ENCODE assay signal across 17 cellular contexts in the genomic region with DNA sequence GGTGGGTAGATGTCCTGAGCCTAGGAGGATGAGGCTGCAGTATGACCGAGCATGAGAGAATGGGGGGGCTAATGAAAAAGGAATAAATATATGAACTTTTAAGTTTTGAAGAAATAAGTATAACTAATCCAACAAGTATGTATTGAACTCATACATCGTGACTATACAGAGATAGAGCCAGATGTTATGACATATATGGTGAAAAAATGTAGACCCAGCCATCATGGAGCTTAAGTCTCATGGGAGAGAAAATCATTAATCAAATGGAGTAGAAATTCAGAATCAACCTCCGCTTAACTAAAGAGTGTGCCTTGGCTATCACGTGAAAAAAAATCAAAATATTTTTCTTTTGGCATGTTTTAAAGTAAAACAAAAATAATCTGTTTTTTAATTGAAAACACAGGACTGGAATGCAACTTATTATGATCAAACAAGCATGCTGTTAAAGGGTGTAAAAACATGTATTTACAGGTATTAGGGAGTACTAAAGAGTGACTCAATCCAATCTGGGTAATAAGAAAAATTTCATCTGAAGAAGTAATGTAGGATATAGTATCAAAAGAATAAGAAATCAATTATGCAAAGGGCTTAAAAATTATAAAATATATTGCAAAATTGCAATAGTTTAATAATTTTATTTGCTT.
DNase-seq lines count a peak whose midpoint lies in the region; ATAC-seq, FAIRE-seq and TF ChIP-seq lines count a peak whose summit lies in the region.
"Had no signal": no experiment of that assay in that cellular context is flagged by ENCODE, and none has a peak within 500 bp of the region (broad histone marks: within the 10 kb centered on the region; RNA-seq: fewer than 3 reads in every experiment).

No MANE protein-coding gene starts in this region.

- dilution Hi-C loops in keratinocyte (cut with MboI; ENCODE audit: extremely low pct_ligation_motif_present, low sequenced_read_pairs): no loop called here

- no peaks in the 10 kb centered on the region for H3K36me3 ChIP-seq in bronchial epithelial cell (ENCODE audit: control insufficient read depth, insufficient read depth, low read length)
- no peaks in the 10 kb centered on the region for H3K36me3 ChIP-seq in keratinocyte (ENCODE audit: control insufficient read depth in 2 of 2, extremely low read depth in 1 of 2, insufficient read depth in 2 of 2, low read length in 2 of 2)
- H3K36me3 ChIP-seq in left lung: no peaks in the 10 kb centered on the region
- H3K36me3 ChIP-seq: BLaER1 had no signal

- H3K9ac ChIP-seq in keratinocyte (ENCODE audit: control insufficient read depth, extremely low read depth, insufficient read depth, low read length): no peak overlapping the region
- H3K9ac ChIP-seq: BLaER1 had no signal

- peak overlapping the region; percentile 45 for H3K4me2 ChIP-seq in keratinocyte (ENCODE audit: control insufficient read depth, extremely low read depth, insufficient read depth, low read depth, low read length)
- H3K4me2 ChIP-seq: BLaER1, GM23338 had no signal

- H2AFZ ChIP-seq in keratinocyte (ENCODE audit: control insufficient read depth, low read length): peak overlapping the region; percentile 52
- H2AFZ ChIP-seq: GM23338 had no signal

- intact Hi-C loops in left lung (cut with DNase I): no loop called here

- ATAC-seq in left lung: no peak
- ATAC-seq: GM23338 had no signal

- no peaks in the 10 kb centered on the region for H4K20me1 ChIP-seq in keratinocyte (ENCODE audit: control insufficient read depth, extremely low read depth, insufficient read depth, low read length)
- H4K20me1 ChIP-seq: BLaER1 had no signal

- no peaks in the 10 kb centered on the region for H3K4me1 ChIP-seq in keratinocyte (ENCODE audit: control insufficient read depth, extremely low read depth, insufficient read depth, low read length)
- H3K4me1 ChIP-seq in left lung: no peaks in the 10 kb centered on the region
- H3K4me1 ChIP-seq: BLaER1, Caco-2 had no signal

- CTCF ChIA-PET in AG04449 (lab: Yijun Ruan, JAX): no interaction called here

- H3K4me3 ChIP-seq in AG04449 (ENCODE audit: low read depth, low read length): no peak overlapping the region
- no peak overlapping the region for H3K4me3 ChIP-seq in bronchial epithelial cell (ENCODE audit: low read depth, low read length)
- no peak overlapping the region for H3K4me3 ChIP-seq in fibroblast of pulmonary artery (replicated peaks; ENCODE audit: low read depth, low read length)
- no peak overlapping the region for H3K4me3 ChIP-seq in keratinocyte (ENCODE audit: control insufficient read depth in 2 of 3, extremely low read depth in 1 of 3, insufficient read depth in 2 of 3, low read depth in 1 of 3, low read length in 3 of 3)
- H3K4me3 ChIP-seq in left lung: no peak overlapping the region
- H3K4me3 ChIP-seq: BLaER1, GM23338 had no signal

- H3K27ac ChIP-seq in keratinocyte (ENCODE audit: control insufficient read depth, insufficient read depth, low read length) (peak overlapping the region; percentile 49), left lung (no peak overlapping the region)
- H3K27ac ChIP-seq: 22Rv1, BLaER1 had no signal

- no peaks in the 10 kb centered on the region for H3K9me3 ChIP-seq in keratinocyte (ENCODE audit: control insufficient read depth, low read depth, low read length)
- no peaks in the 10 kb centered on the region for H3K9me3 ChIP-seq in left lung
- H3K9me3 ChIP-seq: BLaER1, Caco-2 had no signal

- H3K79me2 ChIP-seq in keratinocyte (ENCODE audit: control insufficient read depth, insufficient read depth, low read length): no peaks in the 10 kb centered on the region

- H3K27me3 ChIP-seq in bronchial epithelial cell (ENCODE audit: control insufficient read depth, insufficient read depth, low read length) (no peaks in the 10 kb centered on the region), keratinocyte (ENCODE audit: control insufficient read depth, extremely low read depth, insufficient read depth, low read length) (no peaks in the 10 kb centered on the region), left lung (no peaks in the 10 kb centered on the region)
- H3K27me3 ChIP-seq: BLaER1 had no signal

- TF ChIP-seq CTCF in AG04449 (IDR thresholded peaks at IDR 0.05; ENCODE audit: insufficient read depth, low read length, missing control alignments) (no peak), bronchial epithelial cell (IDR thresholded peaks at IDR 0.05; ENCODE audit: insufficient read depth, low read length, severe bottlenecking) (no peak), fibroblast of pulmonary artery (IDR thresholded peaks at IDR 0.05; ENCODE audit: low read length, missing control alignments) (no peak), keratinocyte (optimal IDR thresholded peaks at IDR 0.05 in 1 of 3, IDR thresholded peaks at IDR 0.05 in 1 of 3, conservative IDR thresholded peaks at IDR 0.05 in 1 of 3; ENCODE audit: extremely low read depth in 1 of 3, insufficient read depth in 2 of 3, low read length in 3 of 3) (no peak), left lung (IDR thresholded peaks at IDR 0.05) (no peak)

- H3K9me1 ChIP-seq in keratinocyte (ENCODE audit: control insufficient read depth, extremely low read depth, insufficient read depth, low read length): no peaks in the 10 kb centered on the region

- peak; percentile 3 for DNase-seq in AG04449 (ENCODE audit: low read depth, low spot score)
- DNase-seq in bronchial epithelial cell (ENCODE audit: low read depth): peak; percentile 26
- DNase-seq in fibroblast of pulmonary artery (ENCODE audit: low read depth): peak; percentile 0
- DNase-seq in keratinocyte (ENCODE audit: low read depth, low spot score): no peak
- no peak for DNase-seq in NCI-H774 (lab: John Stamatoyannopoulos, UW)
- DNase-seq in NCI-H2029 (lab: John Stamatoyannopoulos, UW): no peak
- no peak for DNase-seq in left lung
- DNase-seq in GM19239 (ENCODE audit: insufficient read length, low spot score): no peak
- DNase-seq: AML-193; Caco-2; CD8-positive, alpha-beta memory T cell; DND-41; GF-D8; H7 had no signal

- POLR2A ChIA-PET in AG04449 (lab: Yijun Ruan, JAX): no interaction called here

- no peak for FAIRE-seq in bronchial epithelial cell (lab: Jason Lieb, UNC)
- no peak for FAIRE-seq in keratinocyte (lab: Jason Lieb, UNC)
- FAIRE-seq in GM19239 (lab: Jason Lieb, UNC): no peak

Comparison
In these comparisons a context has a peak if more than half of its experiments do, and no peak if none do; other contexts are left out.
1. DNase-seq: peak in AG04449 (single experiment), bronchial epithelial cell (single experiment) and fibroblast of pulmonary artery (single experiment); none in keratinocyte (single experiment), NCI-H774 (single experiment), NCI-H2029 (single experiment), left lung (0 of 2) and GM19239 (single experiment).